Comparison of ENCODE assay signal across 1 cellular context in genomic region chrX:49155900-49156837, GRCh38.
TF ChIP-seq lines count a peak whose summit lies in the region.

No MANE protein-coding gene starts in this region.

TF ChIP-seq in H1, 55 proteins besides CTCF, POLR2A, EP300 and RAD21:
- TF ChIP-seq YY1 (IDR thresholded peaks at IDR 0.05; ENCODE audit: low read depth, low read length) (no peak), CBX5 (IDR thresholded peaks at IDR 0.05; ENCODE audit: low read depth, low read length) (no peak), BACH1 (IDR thresholded peaks at IDR 0.05; ENCODE audit: low read length) (no peak), RBBP5 (IDR thresholded peaks at IDR 0.05; ENCODE audit: borderline replicate concordance, low read depth, low read length) (no peak), JUND (IDR thresholded peaks at IDR 0.05; ENCODE audit: low read length) (no peak), ASH2L (IDR thresholded peaks at IDR 0.05; ENCODE audit: low read length) (peak; percentile 72), SIRT6 (IDR thresholded peaks at IDR 0.05; ENCODE audit: low read length) (no peak), TCF12 (IDR thresholded peaks at IDR 0.05; ENCODE audit: low read depth, low read length) (no peak), SIN3A (conservative IDR thresholded peaks at IDR 0.05 in 1 of 2, IDR thresholded peaks at IDR 0.05 in 1 of 2; ENCODE audit: low read depth in 1 of 2, low read length in 2 of 2) (no peak), HDAC6 (IDR thresholded peaks at IDR 0.05; ENCODE audit: low read depth, low read length) (no peak), GABPA (IDR thresholded peaks at IDR 0.05; ENCODE audit: borderline replicate concordance, insufficient read depth, low read length) (no peak), POLR2AphosphoS5 (IDR thresholded peaks at IDR 0.05; ENCODE audit: low read depth, low read length) (peak; percentile 34; the same call in 1 of the 2 replicates), NANOG (IDR thresholded peaks at IDR 0.05; ENCODE audit: insufficient read depth, low read depth, low read length, poor library complexity, severe bottlenecking) (no peak), BRCA1 (IDR thresholded peaks at IDR 0.05; ENCODE audit: low read depth, low read length) (no peak), SUZ12 (IDR thresholded peaks at IDR 0.05; ENCODE audit: low read length) (no peak), TBP (IDR thresholded peaks at IDR 0.05; ENCODE audit: low read depth, low read length) (no peak), CHD7 (IDR thresholded peaks at IDR 0.05; ENCODE audit: insufficient replicate concordance, low read length) (no peak), TAF1 (IDR thresholded peaks at IDR 0.05; ENCODE audit: low read depth, low read length) (peak; percentile 40; the same call in 1 of the 2 replicates), SIX5 (IDR thresholded peaks at IDR 0.05; ENCODE audit: low read depth, low read length) (no peak), SRF (IDR thresholded peaks at IDR 0.05; ENCODE audit: low read depth, low read length) (no peak), RNF2 (IDR thresholded peaks at IDR 0.05; ENCODE audit: borderline replicate concordance, low read depth, low read length, missing control alignments, poor library complexity, severe bottlenecking) (no peak), CREB1 (IDR thresholded peaks at IDR 0.05) (no peak), CBX8 (IDR thresholded peaks at IDR 0.05; ENCODE audit: borderline replicate concordance, low read depth, low read length) (no peak), KDM4A (IDR thresholded peaks at IDR 0.05; ENCODE audit: low read depth, low read length, severe bottlenecking) (peak; percentile 45), CHD2 (IDR thresholded peaks at IDR 0.05; ENCODE audit: low read length) (no peak), NRF1 (IDR thresholded peaks at IDR 0.05; ENCODE audit: low read depth, low read length) (peak; percentile 47), SAP30 (IDR thresholded peaks at IDR 0.05; ENCODE audit: insufficient read depth, insufficient replicate concordance, low read length) (no peak), ATF3 (IDR thresholded peaks at IDR 0.05; ENCODE audit: insufficient read depth, low read depth, low read length) (no peak), ZNF274 (IDR thresholded peaks at IDR 0.05; ENCODE audit: borderline replicate concordance, extremely low read depth, low read length) (no peak), EZH2 (IDR thresholded peaks at IDR 0.05; ENCODE audit: low read depth, low read length, severe bottlenecking) (no peak), SP1 (IDR thresholded peaks at IDR 0.05; ENCODE audit: low read depth, low read length) (no peak), FOSL1 (IDR thresholded peaks at IDR 0.05; ENCODE audit: insufficient read depth, low read depth, low read length) (no peak), GTF2F1 (IDR thresholded peaks at IDR 0.05; ENCODE audit: borderline replicate concordance, low read depth, low read length) (no peak)
- TF ChIP-seq, protein P1, sequence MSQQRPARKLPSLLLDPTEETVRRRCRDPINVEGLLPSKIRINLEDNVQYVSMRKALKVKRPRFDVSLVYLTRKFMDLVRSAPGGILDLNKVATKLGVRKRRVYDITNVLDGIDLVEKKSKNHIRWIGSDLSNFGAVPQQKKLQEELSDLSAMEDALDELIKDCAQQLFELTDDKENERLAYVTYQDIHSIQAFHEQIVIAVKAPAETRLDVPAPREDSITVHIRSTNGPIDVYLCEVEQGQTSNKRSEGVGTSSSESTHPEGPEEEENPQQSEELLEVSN (IDR thresholded peaks at IDR 0.05): no peak
- TF ChIP-seq, protein P2, sequence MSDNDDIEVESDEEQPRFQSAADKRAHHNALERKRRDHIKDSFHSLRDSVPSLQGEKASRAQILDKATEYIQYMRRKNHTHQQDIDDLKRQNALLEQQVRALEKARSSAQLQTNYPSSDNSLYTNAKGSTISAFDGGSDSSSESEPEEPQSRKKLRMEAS (IDR thresholded peaks at IDR 0.05): peak; percentile 64
